8 cellular contexts compared by ENCODE assay signal in genomic region chr10:92592761-92593552, GRCh38. TPM values are rescaled to one million over a fixed set of nuclear protein-coding genes. Genes with fewer than 3 reads are reported as not detected.
DNase-seq lines count a peak whose midpoint lies in the region; ATAC-seq, FAIRE-seq and TF ChIP-seq lines count a peak whose summit lies in the region.

KIF11 (plus strand) TSS chr10:92593130; CDS start chr10:92593376, 246 bp downstream.

- ATAC-seq in HG02884 (IDR thresholded peaks at IDR 0.05; ENCODE audit: unreplicated experiment) (peak; percentile 59), T-helper 17 cell (peak; percentile 84), left ventricle myocardium superior (peak; percentile 97)

- peak within 1 kb of the TSS; percentile 85 to 90 for H3K27ac ChIP-seq in prostate gland

- DNase-seq in GM13977 (ENCODE audit: low spot score) = peak; percentile 93
- DNase-seq in NCI-H1694 treated with DMSO at 0.1 percent for 48 hours (lab: John Stamatoyannopoulos, UW) = peak; percentile 93
- DNase-seq in T-helper 17 cell = peak; percentile 88 to 93 (median 91)
- peak; percentile 56 to 99 (median 91) for DNase-seq in amygdala (lab: John Stamatoyannopoulos, UW)
- DNase-seq in left ventricle myocardium superior = peak; percentile 99
- peak; percentile 97 for DNase-seq in prostate gland (ENCODE audit: low spot score)
- peak; percentile 91 for DNase-seq in urothelium cell line (ENCODE audit: low spot score)

- H3K36me3 ChIP-seq in prostate gland = no peaks in the 10 kb centered on the region

- peaks cover 29% of the 10 kb centered on the region for H3K4me1 Mint-ChIP-seq in T-helper 17 cell

- intact Hi-C loops in left ventricle myocardium superior (cut with micrococcal nuclease) (no loop called here), prostate gland (cut with DNase I) (loop anchor here (5.0 kb wide), 3 partner anchors 99 to 254 kb away; partner anchors contain the start of gene EXOC6)

- TF ChIP-seq POLR2A in prostate gland (IDR thresholded peaks at IDR 0.05) = peak; percentile 84

- peak within 1 kb of the TSS; percentile 45 to 58 for H3K4me3 ChIP-seq in prostate gland

- H3K27me3 ChIP-seq in prostate gland (replicated peaks; ENCODE audit: insufficient read depth) = no peaks in the 10 kb centered on the region

- FAIRE-seq in urothelium cell line (lab: Jason Lieb, UNC) = no peak

- peak within 1 kb of the TSS; percentile 99 for H3K4me3 Mint-ChIP-seq in T-helper 17 cell

- in situ Hi-C loops in GM13977 (cut with MboI; ENCODE audit: low pct_unique_long_range_greater_than_20kb, low sequenced_read_pairs, unreplicated experiment) = no loop called here

- peaks cover 7% of the 10 kb centered on the region for H3K4me1 ChIP-seq in prostate gland (replicated peaks)

- WGBS in prostate gland = under 1% methylated on average over 48 of the region's 58 CpGs

- H3K9me3 ChIP-seq in T-helper 17 cell (ENCODE audit: control insufficient read depth, low read length, poor library complexity, severe bottlenecking) (no peaks in the 10 kb centered on the region), prostate gland (no peaks in the 10 kb centered on the region)

- TF ChIP-seq CTCF in GM13977 (IDR thresholded peaks at IDR 0.05; ENCODE audit: extremely low read depth, insufficient read depth, missing control alignments) = no peak
- TF ChIP-seq CTCF in prostate gland (IDR thresholded peaks at IDR 0.05) = peak in 1 of 4 experiments; percentile 8

- no peaks in the 10 kb centered on the region for H3K27me3 Mint-ChIP-seq in T-helper 17 cell

- peak within 1 kb of the TSS; percentile 100 for H3K27ac Mint-ChIP-seq in T-helper 17 cell

- peaks cover 2% of the 10 kb centered on the region for H3K36me3 Mint-ChIP-seq in T-helper 17 cell (ENCODE audit: low read depth)

RNA-seq across cellular contexts. Expression of gene KIF11, which starts in this region (rescaled TPM):
- 1 to 10 TPM; 1.0 to 1.3 TPM for total RNA-seq in T-helper 17 cell
- 0.64 TPM for total RNA-seq in left ventricle myocardium superior
- total RNA-seq in prostate gland = 1 to 10 TPM; 3.0 to 5.5 TPM

Comparison
In these comparisons a context has a peak if more than half of its experiments do, and no peak if none do; other contexts are left out.
1. Peak in every context shown above with its lines: DNase-seq, ATAC-seq, H3K4me3 ChIP-seq and H3K27ac ChIP-seq.
2. Peak in DNase-seq and ATAC-seq in left ventricle myocardium superior; RNA of the gene not detected or under 1 TPM.